Comparison of ENCODE assay signal across 17 cellular contexts in genomic region chr15:64938192-64938591, GRCh38. TPM values are rescaled to one million over a fixed set of nuclear protein-coding genes. Genes with fewer than 3 reads are reported as not detected.
DNase-seq lines count a peak whose midpoint lies in the region; ATAC-seq, FAIRE-seq and TF ChIP-seq lines count a peak whose summit lies in the region.
"Had no signal": no experiment of that assay in that cellular context is flagged by ENCODE, and none has a peak within 500 bp of the region (broad histone marks: within the 10 kb centered on the region; RNA-seq: fewer than 3 reads in every experiment).

No MANE protein-coding gene starts in this region.

- ATAC-seq in K562: peak; percentile 37; the same call in 1 of the 3 replicates
- peak; percentile 94 for ATAC-seq in left lobe of liver
- ATAC-seq: activated naive CD8-positive, alpha-beta T cell treated with anti-CD3 and anti-CD28 coated beads, Interleukin-2, amount 50 U/mL, for 24 hours had no signal

- no TSS peak for BruUV-seq in K562 (replicated peaks; lab: Mats Ljungman, UMichigan)

- peak; percentile 74 for TF ChIP-seq EP300 in K562 (IDR thresholded peaks at IDR 0.05; ENCODE audit: low read length)

- DNase-seq in DMS53 (lab: John Stamatoyannopoulos, UW): peak; percentile 93
- DNase-seq in NCI-H2029 treated with DMSO at 0.1 percent for 48 hours (lab: John Stamatoyannopoulos, UW): peak; percentile 25
- DNase-seq in K562 (ENCODE audit: extremely low read depth in 1 of 4, low spot score in 3 of 4): no peak
- DNase-seq in left lobe of liver (ENCODE audit: low spot score): peak; percentile 51
- DNase-seq in occipital lobe (lab: John Stamatoyannopoulos, UW): no peak
- no peak for DNase-seq in activated CD8-positive, alpha-beta memory T cell treated with anti-CD3 and anti-CD28 coated beads, Interleukin-2, amount 50 U/mL, for 48 hours
- no peak for DNase-seq in stimulated activated naive CD4-positive, alpha-beta T cell (lab: John Stamatoyannopoulos, UW)
- DNase-seq in small intestine: no peak
- DNase-seq: activated CD4-positive, CD25-positive, alpha-beta regulatory T cell; activated naive CD8-positive, alpha-beta T cell treated with anti-CD3 and anti-CD28 coated beads, Interleukin-2, amount 50 U/mL, for 24 hours; foreskin melanocyte; GF-D8; H9; NCI-H1417; stomach had no signal

- H3K4me1 ChIP-seq in K562 (replicated peaks in 1 of 2; ENCODE audit: control insufficient read depth in 2 of 2, insufficient read depth in 2 of 2, low read length in 2 of 2) (peaks cover 0 to 3% of the 10 kb centered on the region in 2 experiments; a peak in 1 of 5 replicates), small intestine (ENCODE audit: control insufficient read depth in 2 of 2, insufficient read depth in 1 of 2, low read depth in 1 of 2, low read length in 1 of 2) (no peaks in the 10 kb centered on the region)
- H3K4me1 ChIP-seq: right atrium auricular region, stomach had no signal

- H3K27ac ChIP-seq in K562 (ENCODE audit: extremely low read depth, low read depth, low read length) (no peak overlapping the region), small intestine (ENCODE audit: low read depth in 1 of 2, low read length in 1 of 2) (no peak overlapping the region)
- H3K27ac ChIP-seq: BLaER1 treated with 17β-estradiol and CSF1 and Interleukin-3, amounts not matched to agents 10 nM and 100 nM; right atrium auricular region; stomach had no signal

- H3K9me1 ChIP-seq in K562 (ENCODE audit: control insufficient read depth, insufficient read depth, low read length): no peaks in the 10 kb centered on the region

- WGBS in K562 (ENCODE audit: insufficient coverage, low coverage, missing lambda C conversion rate): 0% methylated on average over 3 of the region's 3 CpGs
- WGBS in small intestine, 3 donors: 44 to 68% (median 49%) methylated on average over 3 of the region's 3 CpGs

- POLR2A ChIA-PET in K562 (lab: Yijun Ruan, JAX): interaction anchor here (0.6 to 1.0 kb wide), 2 partner anchors 10 to 16 kb away, joined by 3 to 4 read pairs; no protein-coding TSS in a partner anchor

- H3K4me2 ChIP-seq in K562 (ENCODE audit: insufficient read depth, low read length): no peak overlapping the region
- H3K4me2 ChIP-seq: BLaER1 treated with 17β-estradiol and CSF1 and Interleukin-3, amounts not matched to agents 10 nM and 100 nM had no signal

- no peak overlapping the region for H2AFZ ChIP-seq in K562 (ENCODE audit: low read depth, low read length)

- H3K9ac ChIP-seq in K562 (ENCODE audit: insufficient read depth in 1 of 2, low read depth in 2 of 2, low read length in 2 of 2): no peak overlapping the region
- H3K9ac ChIP-seq: BLaER1 treated with 17β-estradiol and CSF1 and Interleukin-3, amounts not matched to agents 10 nM and 100 nM had no signal

- no peaks in the 10 kb centered on the region for H3K9me3 ChIP-seq in K562 (replicated peaks; ENCODE audit: control insufficient read depth, insufficient read depth, low read depth, low read length)
- H3K9me3 ChIP-seq in small intestine (ENCODE audit: control insufficient read depth, low read depth): no peaks in the 10 kb centered on the region
- H3K9me3 ChIP-seq: BLaER1 treated with 17β-estradiol and CSF1 and Interleukin-3, amounts not matched to agents 10 nM and 100 nM; right atrium auricular region; stomach had no signal

- CTCF ChIA-PET in K562 (lab: Yijun Ruan, JAX; ENCODE audit: low intra/inter-chr PET ratio): no interaction called here

- H3K79me2 ChIP-seq in K562 (ENCODE audit: control insufficient read depth, insufficient read depth, low read length): no peaks in the 10 kb centered on the region

- H3K36me3 ChIP-seq in K562 (ENCODE audit: control insufficient read depth, insufficient read depth, low read length) (no peaks in the 10 kb centered on the region), small intestine (ENCODE audit: control insufficient read depth in 2 of 2, insufficient read depth in 2 of 2, low read length in 2 of 2) (no peaks in the 10 kb centered on the region)
- H3K36me3 ChIP-seq: right atrium auricular region had no signal

- TF ChIP-seq POLR2A in K562 (conservative IDR thresholded peaks at IDR 0.05): no peak

- H3K27me3 ChIP-seq in K562 (ENCODE audit: control insufficient read depth in 2 of 2, insufficient read depth in 2 of 2, low read length in 2 of 2) (peaks cover 0 to 5% of the 10 kb centered on the region in 2 experiments; a peak in 2 of 5 replicates), small intestine (ENCODE audit: control insufficient read depth in 2 of 2, insufficient read depth in 2 of 2, low read length in 2 of 2) (no peaks in the 10 kb centered on the region)
- H3K27me3 ChIP-seq: BLaER1 treated with 17β-estradiol and CSF1 and Interleukin-3, amounts not matched to agents 10 nM and 100 nM; right atrium auricular region; stomach had no signal

- TF ChIP-seq RAD21 in K562 (CRISPR knock-in tag; conservative IDR thresholded peaks at IDR 0.05 in 1 of 2, IDR thresholded peaks at IDR 0.05 in 1 of 2): no peak

- FAIRE-seq in K562 (lab: Jason Lieb, UNC) (peak; percentile 32), small intestine (lab: Jason Lieb, UNC) (no peak)

- no peaks in the 10 kb centered on the region for H4K20me1 ChIP-seq in K562 (replicated peaks; ENCODE audit: control insufficient read depth, insufficient read depth, low read length)
- H4K20me1 ChIP-seq: BLaER1 treated with 17β-estradiol and CSF1 and Interleukin-3, amounts not matched to agents 10 nM and 100 nM had no signal

- H3K4me3 ChIP-seq in K562: no peak overlapping the region
- H3K4me3 ChIP-seq in small intestine (ENCODE audit: low read depth in 1 of 2, low read length in 2 of 2): no peak overlapping the region
- H3K4me3 ChIP-seq: BLaER1 treated with 17β-estradiol and CSF1 and Interleukin-3, amounts not matched to agents 10 nM and 100 nM; right atrium auricular region; stomach had no signal

- TF ChIP-seq CTCF in K562 (IDR thresholded peaks at IDR 0.05 in 2 of 3, conservative IDR thresholded peaks at IDR 0.05 in 1 of 3; ENCODE audit: insufficient read depth in 2 of 3, low read depth in 1 of 3, low read length in 3 of 3): no peak

- intact Hi-C loops in K562 (cut with micrococcal nuclease): no loop called here

- in situ Hi-C loops in K562 (cut with MboI): no loop called here

TF ChIP-seq in K562, 482 proteins besides CTCF, POLR2A, EP300 and RAD21 (continues in another document):
- TF ChIP-seq ESRRA (IDR thresholded peaks at IDR 0.05; ENCODE audit: borderline replicate concordance, low read depth) (peak; percentile 93), SMARCA4 (IDR thresholded peaks at IDR 0.05) (peak; percentile 42; the same call in 1 of the 2 replicates), ATF3 (IDR thresholded peaks at IDR 0.05) (peak; percentile 83; the same call in 1 of the 2 replicates), ATF3 (CRISPR knock-in tag; conservative IDR thresholded peaks at IDR 0.05) (no peak), RFX7 (CRISPR knock-in tag; IDR thresholded peaks at IDR 0.05) (no peak)

RNA-seq across cellular contexts. Expression of gene ANKDD1A, which starts 26.5 kb away (rescaled TPM):
- total RNA-seq in K562 (2011; cell fraction: chromatin; rRNA removed; ENCODE audit: low replicate concordance): 1.1 and 2.9 TPM in 2 replicates
- total RNA-seq in K562 (2011; cell fraction: nucleolus; rRNA removed): 1.3 TPM in 2 replicates
- 1.6 and 2.0 TPM in 2 replicates for total RNA-seq in K562 (2011; cell fraction: nucleoplasm; rRNA removed)
- total RNA-seq in K562 (2014; rRNA removed) (0.27 and 0.33 TPM in 2 replicates), K562 (2014; rRNA removed; fragmentation: Illumina TruSeq; extraction: Trizol) (0.44 and 0.48 TPM in 2 replicates), K562 (2015; rRNA removed; fragmentation: Illumina TruSeq; extraction: Trizol) (0.41 and 0.43 TPM in 2 replicates), K562 (2021) (0.49 and 0.80 TPM in 2 replicates), left lobe of liver (0.38 TPM), occipital lobe (15.6 TPM)
- polyA plus RNA-seq in K562 (2011; rRNA removed) (0.70 and 1.7 TPM in 2 replicates), K562 (2014; fragmentation: Illumina TruSeq; extraction: Trizol) (0.34 and 0.60 TPM in 2 replicates), K562 (2014; fragmentation: Nextera tagmentation; extraction: Ambion mirVana) (under 1 TPM; 0.08 to 0.32 TPM), K562 (2014; rRNA removed) (0.54 and 1.4 TPM in 2 replicates), small intestine (1 to 10 TPM in 1 of 3 donors, under 1 TPM in 1, not detected in 1; 0.81 to 1.7 TPM)
- polyA plus RNA-seq in K562 (2011; cell fraction: cytosol; rRNA removed): 1.1 and 1.8 TPM in 2 replicates
- polyA plus RNA-seq in K562 (2011; cell fraction: nucleus; rRNA removed): 1.4 and 2.1 TPM in 2 replicates
- polyA plus RNA-seq in K562 (2012): 0.52 and 1.1 TPM in 2 replicates
- 0.21 and 0.93 TPM in 2 replicates for polyA minus RNA-seq in K562 (2011; rRNA and poly(A)+ RNA removed)
- 0.86 TPM in 1 of 2 replicates, not detected in the other for polyA minus RNA-seq in K562 (2011; cell fraction: cytosol; rRNA and poly(A)+ RNA removed)
- 0.27 and 2.1 TPM in 2 replicates for polyA minus RNA-seq in K562 (2011; cell fraction: nucleus; rRNA and poly(A)+ RNA removed)

RNA-seq across cellular contexts. Expression of gene SPG21, which starts 51.5 kb away (rescaled TPM):
- total RNA-seq in K562 (2011; cell fraction: chromatin; rRNA removed; ENCODE audit: low replicate concordance): 42.0 and 42.1 TPM in 2 replicates
- total RNA-seq in K562 (2011; cell fraction: nucleolus; rRNA removed): 28.0 and 36.9 TPM in 2 replicates
- total RNA-seq in K562 (2011; cell fraction: nucleoplasm; rRNA removed): 55.7 and 78.3 TPM in 2 replicates
- total RNA-seq in K562 (2014; rRNA removed) (46.1 and 50.0 TPM in 2 replicates), K562 (2014; rRNA removed; fragmentation: Illumina TruSeq; extraction: Trizol) (71.2 and 73.9 TPM in 2 replicates), K562 (2015; rRNA removed; fragmentation: Illumina TruSeq; extraction: Trizol) (56.8 and 59.8 TPM in 2 replicates), K562 (2021) (72.0 and 79.1 TPM in 2 replicates), left lobe of liver (35.7 TPM), occipital lobe (49.0 TPM)
- polyA plus RNA-seq in K562 (2011; rRNA removed) (49.2 and 65.1 TPM in 2 replicates), K562 (2014; fragmentation: Illumina TruSeq; extraction: Trizol) (78.7 and 98.8 TPM in 2 replicates), K562 (2014; fragmentation: Nextera tagmentation; extraction: Ambion mirVana) (10 to 100 TPM; 22.8 to 23.6 TPM), K562 (2014; rRNA removed) (65.7 and 69.0 TPM in 2 replicates), small intestine (10 to 100 TPM; 58.1 to 74.3 (median 62.3) TPM)
- 52.2 and 59.7 TPM in 2 replicates for polyA plus RNA-seq in K562 (2011; cell fraction: cytosol; rRNA removed)
- 24.0 and 24.4 TPM in 2 replicates for polyA plus RNA-seq in K562 (2011; cell fraction: nucleus; rRNA removed)
- polyA plus RNA-seq in K562 (2012): 54.8 and 61.6 TPM in 2 replicates
- polyA minus RNA-seq in K562 (2011; rRNA and poly(A)+ RNA removed): 40.4 and 43.8 TPM in 2 replicates
- polyA minus RNA-seq in K562 (2011; cell fraction: cytosol; rRNA and poly(A)+ RNA removed): 23.4 and 27.0 TPM in 2 replicates
- polyA minus RNA-seq in K562 (2011; cell fraction: nucleus; rRNA and poly(A)+ RNA removed): 13.5 and 20.1 TPM in 2 replicates

Comparison
In these comparisons a context has a peak if more than half of its experiments do, and no peak if none do; other contexts are left out.
1. DNase-seq: peak in DMS53 (single experiment), NCI-H2029 treated with DMSO at 0.1 percent for 48 hours (single experiment) and left lobe of liver (single experiment); none in K562 (0 of 4), occipital lobe (single experiment), activated CD8-positive, alpha-beta memory T cell treated with anti-CD3 and anti-CD28 coated beads, Interleukin-2, amount 50 U/mL, for 48 hours (single experiment), stimulated activated naive CD4-positive, alpha-beta T cell (0 of 6) and small intestine (single experiment).